16 cellular contexts compared by ENCODE assay signal in genomic region chr5:83925321-83925877, GRCh38.
DNase-seq lines count a peak whose midpoint lies in the region; ATAC-seq and TF ChIP-seq lines count a peak whose summit lies in the region.
"Had no signal": no experiment of that assay in that cellular context is flagged by ENCODE, and none has a peak within 500 bp of the region (broad histone marks: within the 10 kb centered on the region; RNA-seq: fewer than 3 reads in every experiment).

No MANE protein-coding gene starts in this region.

- no peaks in the 10 kb centered on the region for H3K36me3 Mint-ChIP-seq in T-cell

- no peaks in the 10 kb centered on the region for H3F3A ChIP-seq in PC-3 (ENCODE audit: low read length, unreplicated experiment)

- no peaks in the 10 kb centered on the region for H3K27me3 ChIP-seq in PC-3 (ENCODE audit: low read length)
- no peaks in the 10 kb centered on the region for H3K27me3 ChIP-seq in neuronal stem cell (ENCODE audit: control insufficient read depth in 3 of 3, insufficient read depth in 3 of 3, low read depth in 1 of 3, low read length in 3 of 3)
- H3K27me3 ChIP-seq: gastroesophageal sphincter, stomach had no signal

- no peaks in the 10 kb centered on the region for H3K79me1 ChIP-seq in neuronal stem cell (ENCODE audit: low read depth, low read length)

- BruUV-seq in PC-3 (replicated peaks; lab: Mats Ljungman, UMichigan), result no TSS peak

- H4K91ac ChIP-seq in neuronal stem cell (ENCODE audit: low read depth, low read length, poor library complexity), result no peak overlapping the region

- no peak for ATAC-seq in PC-3
- no peak for ATAC-seq in T-cell (replicated peaks in 1 of 4)
- ATAC-seq: gastroesophageal sphincter, left lobe of liver had no signal

- no peaks in the 10 kb centered on the region for H3K4me1 Mint-ChIP-seq in T-cell
- H3K4me1 Mint-ChIP-seq: activated CD4-positive, alpha-beta T cell treated with anti-CD3 and anti-CD28 coated beads, Interleukin-2, amount 10 ng/mL, durations not matched to agents 7 days and 5 days had no signal

- no peak overlapping the region for H3K4ac ChIP-seq in neuronal stem cell (ENCODE audit: low read length)

- H3K9me2 ChIP-seq in PC-3 (replicated peaks; ENCODE audit: low read length), result no peaks in the 10 kb centered on the region

- POLR2A ChIA-PET in PC-3 (lab: Charles Lee; ENCODE audit: unreplicated experiment) (no interaction called here), T-cell (lab: Charles Lee) (no interaction called here)

- H2BK15ac ChIP-seq in neuronal stem cell (ENCODE audit: low read length), result no peak overlapping the region

- WGBS in neuronal stem cell (ENCODE audit: extremely low coverage in 2 of 2, insufficient read length in 2 of 2, insufficient replicate concordance in 1 of 2), 2 donors, result no CpG with 5 or more reads among the region's 4 CpGs

- H2BK120ac ChIP-seq in neuronal stem cell (ENCODE audit: low read depth, low read length), result no peak overlapping the region

- DNase-seq in Daoy (ENCODE audit: low read depth) (peak; percentile 87), PC-3 (peak; percentile 11), fibroblast of mammary gland (ENCODE audit: low read depth) (peak; percentile 27), neuronal stem cell (ENCODE audit: low spot score) (no peak), 8988T (no peak), T-cell (no peak), NCI-H1694 (lab: John Stamatoyannopoulos, UW) (no peak)
- no peak for DNase-seq in stimulated activated CD8-positive, alpha-beta memory T cell treated with anti-CD3 and anti-CD28 coated beads, Interleukin-4, amount 100 ng/mL, for 48 hours
- DNase-seq: activated CD4-positive, alpha-beta T cell treated with anti-CD3 and anti-CD28 coated beads, Interleukin-2, amount 10 ng/mL, durations not matched to agents 7 days and 5 days; activated gamma-delta T cell treated with Interleukin-2 at 50 U/mL for 16 hours; cortex of kidney; NCI-H1417 treated with DMSO at 0.1 percent for 48 hours; stimulated activated CD4-positive, alpha-beta T cell treated with anti-CD3 and anti-CD28 coated beads, Interleukin-4, amount 100 ng/mL, for 24 hours; stomach had no signal

- H3K23ac ChIP-seq in neuronal stem cell (ENCODE audit: low read depth, low read length, poor library complexity), result no peak overlapping the region

- H3K18ac ChIP-seq in neuronal stem cell (ENCODE audit: low read length), result no peak overlapping the region

- H3K9me3 ChIP-seq in PC-3 (ENCODE audit: low read length) (no peaks in the 10 kb centered on the region), neuronal stem cell (replicated peaks in 1 of 2; ENCODE audit: control insufficient read depth in 2 of 2, insufficient read depth in 1 of 2, low read depth in 1 of 2, low read length in 2 of 2) (no peaks in the 10 kb centered on the region)

- H3K27me3 Mint-ChIP-seq in T-cell, result no peaks in the 10 kb centered on the region
- H3K27me3 Mint-ChIP-seq: activated CD4-positive, alpha-beta T cell treated with anti-CD3 and anti-CD28 coated beads, Interleukin-2, amount 10 ng/mL, durations not matched to agents 7 days and 5 days had no signal

- CTCF ChIA-PET in PC-3 (lab: Charles Lee), result no interaction called here
- CTCF ChIA-PET in T-cell (lab: Charles Lee), result no interaction called here

- H3K27ac ChIP-seq in PC-3 (ENCODE audit: low read length) (no peak overlapping the region), neuronal stem cell (replicated peaks; ENCODE audit: low read length) (no peak overlapping the region)
- H3K27ac ChIP-seq: gastroesophageal sphincter, stomach had no signal

- H3K36me3 ChIP-seq in PC-3 (ENCODE audit: low read depth, low read length), result no peaks in the 10 kb centered on the region
- H3K36me3 ChIP-seq in neuronal stem cell (replicated peaks in 1 of 2; ENCODE audit: control insufficient read depth in 2 of 2, insufficient read depth in 2 of 2, low read length in 2 of 2), result no peaks in the 10 kb centered on the region
- H3K36me3 ChIP-seq: gastroesophageal sphincter, stomach had no signal

- no peak overlapping the region for H3K4me3 ChIP-seq in PC-3 (ENCODE audit: low read length)
- H3K4me3 ChIP-seq in fibroblast of mammary gland (ENCODE audit: control insufficient read depth, low read depth, low read length), result no peak overlapping the region
- H3K4me3 ChIP-seq in neuronal stem cell (ENCODE audit: low read length in 2 of 2), result no peak overlapping the region
- H3K4me3 ChIP-seq: gastroesophageal sphincter, stomach had no signal

- no peak overlapping the region for H3K27ac Mint-ChIP-seq in T-cell
- H3K27ac Mint-ChIP-seq: activated CD4-positive, alpha-beta T cell treated with anti-CD3 and anti-CD28 coated beads, Interleukin-2, amount 10 ng/mL, durations not matched to agents 7 days and 5 days had no signal

- no peak overlapping the region for H3K4me3 Mint-ChIP-seq in T-cell
- H3K4me3 Mint-ChIP-seq: activated CD4-positive, alpha-beta T cell treated with anti-CD3 and anti-CD28 coated beads, Interleukin-2, amount 10 ng/mL, durations not matched to agents 7 days and 5 days had no signal

- H3K14ac ChIP-seq in neuronal stem cell (ENCODE audit: low read length), result no peak overlapping the region

- no peaks in the 10 kb centered on the region for H4K20me1 ChIP-seq in PC-3 (ENCODE audit: low read length)

- H2AFZ ChIP-seq in PC-3 (ENCODE audit: low read length) (no peak overlapping the region), neuronal stem cell (ENCODE audit: low read length) (peak overlapping the region; percentile 73)

- H3K4me1 ChIP-seq in PC-3 (ENCODE audit: insufficient read depth, low read length) (peaks cover 6% of the 10 kb centered on the region; the same call in 1 of the 2 replicates), neuronal stem cell (ENCODE audit: control insufficient read depth in 2 of 2, insufficient read depth in 1 of 2, low read depth in 1 of 2, low read length in 2 of 2) (peaks cover 0 to 2% of the 10 kb centered on the region in 2 donors)
- H3K4me1 ChIP-seq: gastroesophageal sphincter, stomach had no signal

- H3K79me2 ChIP-seq in PC-3 (ENCODE audit: low read length), result no peaks in the 10 kb centered on the region

- no peak overlapping the region for H4K8ac ChIP-seq in neuronal stem cell (ENCODE audit: low read depth, low read length)

- intact Hi-C loops in PC-3 (cut with micrococcal nuclease), result loop anchor here (5.0 kb wide), 3 partner anchors 92 to 517 kb away; no protein-coding TSS in a partner anchor

- no peak overlapping the region for H2BK12ac ChIP-seq in neuronal stem cell (ENCODE audit: low read length)

- peaks cover 0 to 4% (median 0%) of the 10 kb centered on the region in 3 donors for H3K9me3 Mint-ChIP-seq in T-cell
- H3K9me3 Mint-ChIP-seq: activated CD4-positive, alpha-beta T cell treated with anti-CD3 and anti-CD28 coated beads, Interleukin-2, amount 10 ng/mL, durations not matched to agents 7 days and 5 days had no signal

- no peak overlapping the region for H2AK5ac ChIP-seq in neuronal stem cell (ENCODE audit: low read depth, low read length)

- 0 out of 2 replicates have a peak overlapping the region, but pooled peaks have one; percentile 16 for H3K4me2 ChIP-seq in PC-3 (ENCODE audit: low read length)
- H3K4me2 ChIP-seq in neuronal stem cell (ENCODE audit: insufficient read depth, low read length, poor library complexity, severe bottlenecking), result no peak overlapping the region

- TF ChIP-seq CTCF in PC-3 (conservative IDR thresholded peaks at IDR 0.05; ENCODE audit: low read depth, low read length), result no peak
- no peak for TF ChIP-seq CTCF in fibroblast of mammary gland (conservative IDR thresholded peaks at IDR 0.05; ENCODE audit: control insufficient read depth, insufficient read depth, low read depth, low read length)

- no peak overlapping the region for H3K9ac ChIP-seq in PC-3 (ENCODE audit: low read length)
- no peak overlapping the region for H3K9ac ChIP-seq in neuronal stem cell (ENCODE audit: low read depth, low read length, poor library complexity)

- no peak overlapping the region for H2BK5ac ChIP-seq in neuronal stem cell (ENCODE audit: low read length)

Comparison
In these comparisons a context has a peak if more than half of its experiments do, and no peak if none do; other contexts are left out.
1. DNase-seq: peak in Daoy (single experiment), PC-3 (single experiment) and fibroblast of mammary gland (single experiment); none in neuronal stem cell (single experiment), 8988T (single experiment), T-cell (0 of 34), NCI-H1694 (single experiment) and stimulated activated CD8-positive, alpha-beta memory T cell treated with anti-CD3 and anti-CD28 coated beads, Interleukin-4, amount 100 ng/mL, for 48 hours (single experiment).